In the genomic region with DNA sequence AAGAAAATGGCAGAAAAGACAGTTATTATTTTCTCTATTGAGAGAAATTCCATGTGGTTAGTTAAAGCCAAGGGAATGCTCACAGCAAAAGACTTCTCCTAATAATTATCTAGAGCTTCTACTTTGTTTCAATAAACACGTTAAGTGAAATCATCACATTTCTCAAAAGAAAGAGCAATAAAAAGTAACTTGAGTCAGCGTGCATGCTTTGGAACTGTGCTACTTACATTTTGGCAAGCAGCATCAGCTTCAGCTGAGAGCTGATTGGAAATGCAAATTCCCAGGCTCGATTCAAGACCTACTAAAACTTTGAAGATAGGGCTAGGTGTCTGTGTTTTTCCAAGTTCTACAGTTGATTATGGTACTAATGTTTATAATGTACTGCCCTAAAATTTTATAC, we compare ENCODE assay signal across 17 cellular contexts.
A peak's percentile ranks its signal among the peaks of the same experiment; 100 is the strongest.
DNase-seq lines count a peak whose midpoint lies in the region; ATAC-seq, FAIRE-seq and TF ChIP-seq lines count a peak whose summit lies in the region.
"Had no signal": no experiment of that assay in that cellular context is flagged by ENCODE, and none has a peak within 500 bp of the region (broad histone marks: within the 10 kb centered on the region; RNA-seq: fewer than 3 reads in every experiment).

No MANE protein-coding gene starts in this region.

- no peak for TF ChIP-seq CTCF in fibroblast of lung (conservative IDR thresholded peaks at IDR 0.05 in 1 of 2, IDR thresholded peaks at IDR 0.05 in 1 of 2; ENCODE audit: low read depth in 1 of 2, low read length in 2 of 2)

- H3K9me3 ChIP-seq in fibroblast of lung (ENCODE audit: control insufficient read depth, insufficient read depth, low read depth, low read length) = no peaks in the 10 kb centered on the region
- H3K9me3 ChIP-seq: upper lobe of right lung had no signal

- H3K27ac ChIP-seq in fibroblast of lung (ENCODE audit: insufficient read depth, low read length) = no peak overlapping the region
- H3K27ac ChIP-seq: upper lobe of right lung had no signal

- H3K4me2 ChIP-seq in fibroblast of lung (ENCODE audit: extremely low read depth, insufficient read depth, low read length) = no peak overlapping the region

- H3K4me3 ChIP-seq in fibroblast of lung (replicated peaks in 1 of 4; ENCODE audit: control extremely low read depth in 1 of 4, insufficient read depth in 1 of 4, low read depth in 3 of 4, low read length in 4 of 4) = no peak overlapping the region
- H3K4me3 ChIP-seq: upper lobe of right lung had no signal

- no peaks in the 10 kb centered on the region for H3K79me2 ChIP-seq in fibroblast of lung (ENCODE audit: control insufficient read depth, insufficient read depth, low read length)

- no peaks in the 10 kb centered on the region for H3K4me1 ChIP-seq in fibroblast of lung (ENCODE audit: control insufficient read depth, extremely low read depth, insufficient read depth, low read length)
- H3K4me1 ChIP-seq: upper lobe of right lung had no signal

- no peak for ATAC-seq in GM21723 (IDR thresholded peaks at IDR 0.05; ENCODE audit: unreplicated experiment)
- ATAC-seq: upper lobe of right lung had no signal

- no peaks in the 10 kb centered on the region for H3K27me3 ChIP-seq in fibroblast of lung (ENCODE audit: control insufficient read depth, insufficient read depth, low read length)
- H3K27me3 ChIP-seq: upper lobe of right lung had no signal

- H3K9ac ChIP-seq in fibroblast of lung (ENCODE audit: insufficient read depth, low read length) = no peak overlapping the region

- no peak overlapping the region for H2AFZ ChIP-seq in fibroblast of lung (ENCODE audit: low read length)

- H4K20me1 ChIP-seq in fibroblast of lung (ENCODE audit: control insufficient read depth, extremely low read depth, insufficient read depth, low read length) = no peaks in the 10 kb centered on the region

- DNase-seq in A172 (ENCODE audit: low spot score) (peak; percentile 10), GM03348 (ENCODE audit: low spot score) (peak; percentile 7), NCI-H446 treated with DMSO at 0.1 percent for 48 hours (lab: John Stamatoyannopoulos, UW) (peak; percentile 92), fibroblast of lung (ENCODE audit: low read depth in 2 of 2) (peak; percentile 21 to 74), frontal cortex (ENCODE audit: low spot score in 2 of 2) (no peak), NCI-H2081 treated with DMSO at 0.1 percent for 48 hours (lab: John Stamatoyannopoulos, UW) (no peak), COR-L47 (lab: John Stamatoyannopoulos, UW) (no peak)
- DNase-seq: ACHN; activated CD4-positive, alpha-beta T cell treated with anti-CD3 and anti-CD28 coated beads for 1 hour; activated effector memory CD4-positive, alpha-beta T cell treated with Interleukin-2 at 50 U/mL for 16 hours; amygdala; hypothalamus; NCI-H1048; NCI-H226; nephron progenitor cell; upper lobe of right lung had no signal

- no peak for FAIRE-seq in frontal cortex (lab: Jason Lieb, UNC)

- H3K36me3 ChIP-seq in fibroblast of lung (ENCODE audit: control insufficient read depth, insufficient read depth, low read length) = no peaks in the 10 kb centered on the region
- H3K36me3 ChIP-seq: upper lobe of right lung had no signal

Comparison
In these comparisons a context has a peak if more than half of its experiments do, and no peak if none do; other contexts are left out.
1. DNase-seq: peak in A172 (single experiment), GM03348 (single experiment), NCI-H446 treated with DMSO at 0.1 percent for 48 hours (single experiment) and fibroblast of lung (2 of 2); none in frontal cortex (0 of 2), NCI-H2081 treated with DMSO at 0.1 percent for 48 hours (single experiment) and COR-L47 (single experiment).